Comparison of ENCODE assay signal across 10 cellular contexts in genomic region chr6:125953502-125953875, GRCh38. TPM values are rescaled to one million over a fixed set of nuclear protein-coding genes. Genes with fewer than 3 reads are reported as not detected.
A peak's percentile ranks its signal among the peaks of the same experiment; 100 is the strongest.
DNase-seq lines count a peak whose midpoint lies in the region; ATAC-seq and TF ChIP-seq lines count a peak whose summit lies in the region.
"Had no signal": no experiment of that assay in that cellular context is flagged by ENCODE, and none has a peak within 500 bp of the region (broad histone marks: within the 10 kb centered on the region; RNA-seq: fewer than 3 reads in every experiment).

No MANE protein-coding gene starts in this region.

- no peaks in the 10 kb centered on the region for H3K9me3 ChIP-seq in PC-3 (ENCODE audit: low read length)
- H3K9me3 ChIP-seq: left lung had no signal

- peaks cover 2% of the 10 kb centered on the region for H3K9me3 Mint-ChIP-seq in glutamatergic neuron (ENCODE audit: unreplicated experiment)

- no peaks in the 10 kb centered on the region for H3K4me1 Mint-ChIP-seq in glutamatergic neuron (ENCODE audit: low read depth, unreplicated experiment)

- BruUV-seq in PC-3 (replicated peaks; lab: Mats Ljungman, UMichigan), result no TSS peak

- H3K79me2 ChIP-seq in PC-3 (ENCODE audit: low read length), result peaks cover 15% of the 10 kb centered on the region

- no peak overlapping the region for H3K27ac Mint-ChIP-seq in glutamatergic neuron (ENCODE audit: unreplicated experiment)

- H3K27ac ChIP-seq in PC-3 (ENCODE audit: low read length), result no peak overlapping the region
- H3K27ac ChIP-seq: left lung had no signal

- peaks cover 19% of the 10 kb centered on the region; the same call in 1 of the 2 replicates for H3K4me1 ChIP-seq in PC-3 (ENCODE audit: insufficient read depth, low read length)

- H3K9ac ChIP-seq in PC-3 (ENCODE audit: low read length), result no peak overlapping the region

- no peaks in the 10 kb centered on the region for H3F3A ChIP-seq in PC-3 (ENCODE audit: low read length, unreplicated experiment)

- DNase-seq in BJ (ENCODE audit: low read depth), result no peak
- DNase-seq in PC-3, result peak; percentile 61
- DNase-seq in glutamatergic neuron, result peak; percentile 15
- no peak for DNase-seq in HuH-7 (ENCODE audit: low spot score)
- DNase-seq in cerebellar cortex (ENCODE audit: low spot score), result no peak
- DNase-seq in amniotic stem cell (lab: John Stamatoyannopoulos, UW), result no peak
- DNase-seq: activated T-cell treated with anti-CD3 and anti-CD28 coated beads, Interleukin-2, amount 50 U/mL, for 1 hour had no signal

- ATAC-seq in HG03342 (IDR thresholded peaks at IDR 0.05; ENCODE audit: unreplicated experiment) (peak; percentile 12), PC-3 (peak; percentile 36), HG02623 (IDR thresholded peaks at IDR 0.05; ENCODE audit: unreplicated experiment) (no peak)
- ATAC-seq: left lung had no signal

- H3K36me3 ChIP-seq in BJ (ENCODE audit: control insufficient read depth, insufficient read depth, low read length) (no peaks in the 10 kb centered on the region), PC-3 (ENCODE audit: low read depth, low read length) (no peaks in the 10 kb centered on the region)
- H3K36me3 ChIP-seq: left lung had no signal

- no peak overlapping the region for H3K4me2 ChIP-seq in PC-3 (ENCODE audit: low read length)

- H3K27me3 ChIP-seq in BJ (ENCODE audit: control insufficient read depth, insufficient read depth, low read length) (no peaks in the 10 kb centered on the region), PC-3 (ENCODE audit: low read length) (no peaks in the 10 kb centered on the region)
- H3K27me3 ChIP-seq: left lung had no signal

- H3K9me2 ChIP-seq in PC-3 (replicated peaks; ENCODE audit: low read length), result no peaks in the 10 kb centered on the region

- intact Hi-C loops in PC-3 (cut with micrococcal nuclease), result loop anchor here (1.0 to 5.0 kb wide), 2 partner anchors 36 to 169 kb away; no protein-coding TSS in a partner anchor

- H3K36me3 Mint-ChIP-seq in glutamatergic neuron (ENCODE audit: unreplicated experiment), result peaks cover 7% of the 10 kb centered on the region

- 0 out of 2 replicates have a peak overlapping the region, but pooled peaks have one; percentile 13 for H2AFZ ChIP-seq in PC-3 (ENCODE audit: low read length)

- POLR2A ChIA-PET in BJ (lab: Charles Lee) (interaction anchor here (0.6 kb wide), 1 partner anchor 175 kb away, joined by 5 read pairs; no protein-coding TSS in a partner anchor), PC-3 (lab: Charles Lee; ENCODE audit: unreplicated experiment) (interaction anchor here (0.6 kb wide), 1 partner anchor 102 kb away, joined by 3 read pairs; no protein-coding TSS in a partner anchor)

- H3K4me3 Mint-ChIP-seq in glutamatergic neuron (ENCODE audit: unreplicated experiment), result no peak overlapping the region

- H3K4me3 ChIP-seq in BJ (ENCODE audit: low read depth, low read length) (no peak overlapping the region), PC-3 (ENCODE audit: low read length) (no peak overlapping the region)
- H3K4me3 ChIP-seq: left lung had no signal

- peaks cover 3% of the 10 kb centered on the region for H3K27me3 Mint-ChIP-seq in glutamatergic neuron (ENCODE audit: unreplicated experiment)

- TF ChIP-seq CTCF in BJ (IDR thresholded peaks at IDR 0.05; ENCODE audit: insufficient read depth, low read depth, low read length), result peak; percentile 23; the same call in 1 of the 2 replicates
- peak; percentile 62 for TF ChIP-seq CTCF in PC-3 (conservative IDR thresholded peaks at IDR 0.05; ENCODE audit: low read depth, low read length)
- no peak for TF ChIP-seq CTCF in glutamatergic neuron (IDR thresholded peaks at IDR 0.05; ENCODE audit: partially characterized antibody, unreplicated experiment)

- no peaks in the 10 kb centered on the region for H4K20me1 ChIP-seq in PC-3 (ENCODE audit: low read length)

- CTCF ChIA-PET in BJ (lab: Yijun Ruan, JAX), result interaction anchor here (0.6 to 4.1 kb wide), 19 partner anchors 11 to 200 kb away, joined by 3 to 49 read pairs (median 5); partner anchors contain the start of gene NCOA7
- CTCF ChIA-PET in PC-3 (lab: Charles Lee), result interaction anchor here (1.1 kb wide), 2 partner anchors 53 to 82 kb away, joined by 3 to 4 read pairs; no protein-coding TSS in a partner anchor

RNA-seq across cellular contexts. Expression of gene HINT3, which starts 3.1 kb away (rescaled TPM):
- polyA plus RNA-seq in BJ (2011; rRNA removed), result 1.3 and 3.1 TPM in 2 replicates
- polyA minus RNA-seq in BJ (2011; rRNA and poly(A)+ RNA removed), result 1.1 and 2.1 TPM in 2 replicates
- total RNA-seq in PC-3 (2014; rRNA removed) (7.8 and 8.0 TPM in 2 replicates), glutamatergic neuron (ENCODE audit: unreplicated experiment) (18.2 TPM)

RNA-seq across cellular contexts. Expression of gene TRMT11, which starts 32.9 kb away (rescaled TPM):
- polyA plus RNA-seq in BJ (2011; rRNA removed), result 10.1 and 19.0 TPM in 2 replicates
- polyA minus RNA-seq in BJ (2011; rRNA and poly(A)+ RNA removed), result 7.2 and 11.3 TPM in 2 replicates
- total RNA-seq in PC-3 (2014; rRNA removed), result 17.9 and 23.5 TPM in 2 replicates
- total RNA-seq in glutamatergic neuron (ENCODE audit: unreplicated experiment), result 27.7 TPM

Comparison
In these comparisons a context has a peak if more than half of its experiments do, and no peak if none do; other contexts are left out.
1. DNase-seq: peak in PC-3 (single experiment) and glutamatergic neuron (single experiment); none in BJ (single experiment), HuH-7 (single experiment), cerebellar cortex (single experiment) and amniotic stem cell (single experiment).